ENCODE assay signal across 1 cellular context in the genomic region with DNA sequence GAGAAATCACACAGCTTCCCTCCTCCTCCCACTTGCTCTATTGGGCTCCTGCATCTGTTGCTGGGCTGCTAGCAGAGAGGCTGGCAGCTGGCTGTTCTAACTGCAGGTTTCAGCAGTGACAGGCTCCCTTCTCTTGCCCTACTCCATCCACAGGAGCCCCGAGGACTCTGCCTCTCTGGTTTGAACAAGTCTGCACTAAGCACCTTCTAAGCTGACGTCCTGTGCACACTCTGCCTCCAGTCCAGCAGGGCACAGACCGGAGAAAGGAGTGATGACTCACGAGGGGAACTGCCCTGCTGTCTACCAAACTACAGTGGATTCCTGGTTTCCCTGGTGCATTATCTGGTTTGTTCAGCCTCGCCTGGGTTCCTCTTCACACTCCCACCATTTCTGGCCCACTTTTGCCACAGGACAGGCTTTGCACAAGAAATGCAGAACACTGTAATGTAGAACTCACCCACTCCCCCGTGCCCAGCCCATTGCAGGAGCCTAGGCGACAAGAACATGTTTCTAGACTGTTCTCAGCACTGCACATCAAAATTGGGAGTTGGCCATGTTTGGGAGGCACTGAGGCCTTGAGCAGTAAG.
A peak's percentile ranks its signal among the peaks of the same experiment; 100 is the strongest.
TF ChIP-seq lines count a peak whose summit lies in the region.

No MANE protein-coding gene starts in this region.

TF ChIP-seq in K562, 482 proteins besides CTCF, POLR2A, EP300 and RAD21 (continued from another document and continues in another):
- TF ChIP-seq, protein P1, sequence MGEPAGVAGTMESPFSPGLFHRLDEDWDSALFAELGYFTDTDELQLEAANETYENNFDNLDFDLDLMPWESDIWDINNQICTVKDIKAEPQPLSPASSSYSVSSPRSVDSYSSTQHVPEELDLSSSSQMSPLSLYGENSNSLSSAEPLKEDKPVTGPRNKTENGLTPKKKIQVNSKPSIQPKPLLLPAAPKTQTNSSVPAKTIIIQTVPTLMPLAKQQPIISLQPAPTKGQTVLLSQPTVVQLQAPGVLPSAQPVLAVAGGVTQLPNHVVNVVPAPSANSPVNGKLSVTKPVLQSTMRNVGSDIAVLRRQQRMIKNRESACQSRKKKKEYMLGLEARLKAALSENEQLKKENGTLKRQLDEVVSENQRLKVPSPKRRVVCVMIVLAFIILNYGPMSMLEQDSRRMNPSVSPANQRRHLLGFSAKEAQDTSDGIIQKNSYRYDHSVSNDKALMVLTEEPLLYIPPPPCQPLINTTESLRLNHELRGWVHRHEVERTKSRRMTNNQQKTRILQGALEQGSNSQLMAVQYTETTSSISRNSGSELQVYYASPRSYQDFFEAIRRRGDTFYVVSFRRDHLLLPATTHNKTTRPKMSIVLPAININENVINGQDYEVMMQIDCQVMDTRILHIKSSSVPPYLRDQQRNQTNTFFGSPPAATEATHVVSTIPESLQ (CRISPR knock-in tag; IDR thresholded peaks at IDR 0.05): peak; percentile 77; the same call in 1 of the 2 replicates
- TF ChIP-seq GATAD2A (IDR thresholded peaks at IDR 0.05) (peak; percentile 68; the same call in 1 of the 2 replicates), ZZZ3 (IDR thresholded peaks at IDR 0.05) (no peak), JUND (IDR thresholded peaks at IDR 0.05; ENCODE audit: borderline replicate concordance, low read depth, low read length) (peak; percentile 95), JUND (tag; IDR thresholded peaks at IDR 0.05; ENCODE audit: borderline replicate concordance, low read depth, low read length) (peak; percentile 91; the same call in 2 of the 3 replicates), MYBL2 (IDR thresholded peaks at IDR 0.05; ENCODE audit: low read depth) (no peak), MYBL2 (CRISPR knock-in tag; IDR thresholded peaks at IDR 0.05; ENCODE audit: borderline replicate concordance) (no peak), SREBF2 (CRISPR knock-in tag; IDR thresholded peaks at IDR 0.05) (no peak), C11orf30 (IDR thresholded peaks at IDR 0.05; ENCODE audit: low read depth) (peak; percentile 38; the same call in 1 of the 2 replicates), CXXC5 (CRISPR knock-in tag; IDR thresholded peaks at IDR 0.05) (peak; percentile 26; the same call in 1 of the 2 replicates), ARID1B (IDR thresholded peaks at IDR 0.05) (peak; percentile 92), SMARCC2 (IDR thresholded peaks at IDR 0.05; ENCODE audit: low read depth) (peak; percentile 89), ERF (CRISPR knock-in tag; IDR thresholded peaks at IDR 0.05) (no peak), BMI1 (IDR thresholded peaks at IDR 0.05; ENCODE audit: low read length) (no peak), ZNF263 (CRISPR knock-in tag; IDR thresholded peaks at IDR 0.05; ENCODE audit: borderline replicate concordance) (peak; percentile 81), NFATC3 (IDR thresholded peaks at IDR 0.05) (no peak), TEAD4 (IDR thresholded peaks at IDR 0.05; ENCODE audit: low read length) (peak; percentile 56; the same call in 1 of the 2 replicates), TEAD4 (CRISPR knock-in tag; IDR thresholded peaks at IDR 0.05; ENCODE audit: borderline replicate concordance) (no peak), ZNF347 (CRISPR knock-in tag; IDR thresholded peaks at IDR 0.05; ENCODE audit: low read depth) (no peak), GATA2 (CRISPR knock-in tag; IDR thresholded peaks at IDR 0.05) (peak; percentile 36; the same call in 1 of the 2 replicates), ZSCAN29 (IDR thresholded peaks at IDR 0.05) (peak; percentile 60; the same call in 1 of the 2 replicates), CBFA2T3 (IDR thresholded peaks at IDR 0.05) (peak; percentile 87), TOE1 (IDR thresholded peaks at IDR 0.05; ENCODE audit: borderline replicate concordance) (0 out of 2 replicates have a peak, but pooled peaks have one; percentile 23), TOE1 (CRISPR knock-in tag; IDR thresholded peaks at IDR 0.05; ENCODE audit: borderline replicate concordance, low read depth) (no peak), FOXA3 (CRISPR knock-in tag; conservative IDR thresholded peaks at IDR 0.05 in 1 of 2, IDR thresholded peaks at IDR 0.05 in 1 of 2) (peak; percentile 61 to 85), TRIM28 (IDR thresholded peaks at IDR 0.05) (no peak), MTA2 (IDR thresholded peaks at IDR 0.05; ENCODE audit: low read depth) (peak; percentile 64)
- TF ChIP-seq, protein P2, sequence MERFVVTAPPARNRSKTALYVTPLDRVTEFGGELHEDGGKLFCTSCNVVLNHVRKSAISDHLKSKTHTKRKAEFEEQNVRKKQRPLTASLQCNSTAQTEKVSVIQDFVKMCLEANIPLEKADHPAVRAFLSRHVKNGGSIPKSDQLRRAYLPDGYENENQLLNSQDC (CRISPR knock-in tag; IDR thresholded peaks at IDR 0.05): no peak
- TF ChIP-seq, protein P3, sequence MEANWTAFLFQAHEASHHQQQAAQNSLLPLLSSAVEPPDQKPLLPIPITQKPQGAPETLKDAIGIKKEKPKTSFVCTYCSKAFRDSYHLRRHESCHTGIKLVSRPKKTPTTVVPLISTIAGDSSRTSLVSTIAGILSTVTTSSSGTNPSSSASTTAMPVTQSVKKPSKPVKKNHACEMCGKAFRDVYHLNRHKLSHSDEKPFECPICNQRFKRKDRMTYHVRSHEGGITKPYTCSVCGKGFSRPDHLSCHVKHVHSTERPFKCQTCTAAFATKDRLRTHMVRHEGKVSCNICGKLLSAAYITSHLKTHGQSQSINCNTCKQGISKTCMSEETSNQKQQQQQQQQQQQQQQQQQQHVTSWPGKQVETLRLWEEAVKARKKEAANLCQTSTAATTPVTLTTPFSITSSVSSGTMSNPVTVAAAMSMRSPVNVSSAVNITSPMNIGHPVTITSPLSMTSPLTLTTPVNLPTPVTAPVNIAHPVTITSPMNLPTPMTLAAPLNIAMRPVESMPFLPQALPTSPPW (CRISPR knock-in tag; IDR thresholded peaks at IDR 0.05): 0 out of 2 replicates have a peak, but pooled peaks have one; percentile 30
- TF ChIP-seq, protein P4, sequence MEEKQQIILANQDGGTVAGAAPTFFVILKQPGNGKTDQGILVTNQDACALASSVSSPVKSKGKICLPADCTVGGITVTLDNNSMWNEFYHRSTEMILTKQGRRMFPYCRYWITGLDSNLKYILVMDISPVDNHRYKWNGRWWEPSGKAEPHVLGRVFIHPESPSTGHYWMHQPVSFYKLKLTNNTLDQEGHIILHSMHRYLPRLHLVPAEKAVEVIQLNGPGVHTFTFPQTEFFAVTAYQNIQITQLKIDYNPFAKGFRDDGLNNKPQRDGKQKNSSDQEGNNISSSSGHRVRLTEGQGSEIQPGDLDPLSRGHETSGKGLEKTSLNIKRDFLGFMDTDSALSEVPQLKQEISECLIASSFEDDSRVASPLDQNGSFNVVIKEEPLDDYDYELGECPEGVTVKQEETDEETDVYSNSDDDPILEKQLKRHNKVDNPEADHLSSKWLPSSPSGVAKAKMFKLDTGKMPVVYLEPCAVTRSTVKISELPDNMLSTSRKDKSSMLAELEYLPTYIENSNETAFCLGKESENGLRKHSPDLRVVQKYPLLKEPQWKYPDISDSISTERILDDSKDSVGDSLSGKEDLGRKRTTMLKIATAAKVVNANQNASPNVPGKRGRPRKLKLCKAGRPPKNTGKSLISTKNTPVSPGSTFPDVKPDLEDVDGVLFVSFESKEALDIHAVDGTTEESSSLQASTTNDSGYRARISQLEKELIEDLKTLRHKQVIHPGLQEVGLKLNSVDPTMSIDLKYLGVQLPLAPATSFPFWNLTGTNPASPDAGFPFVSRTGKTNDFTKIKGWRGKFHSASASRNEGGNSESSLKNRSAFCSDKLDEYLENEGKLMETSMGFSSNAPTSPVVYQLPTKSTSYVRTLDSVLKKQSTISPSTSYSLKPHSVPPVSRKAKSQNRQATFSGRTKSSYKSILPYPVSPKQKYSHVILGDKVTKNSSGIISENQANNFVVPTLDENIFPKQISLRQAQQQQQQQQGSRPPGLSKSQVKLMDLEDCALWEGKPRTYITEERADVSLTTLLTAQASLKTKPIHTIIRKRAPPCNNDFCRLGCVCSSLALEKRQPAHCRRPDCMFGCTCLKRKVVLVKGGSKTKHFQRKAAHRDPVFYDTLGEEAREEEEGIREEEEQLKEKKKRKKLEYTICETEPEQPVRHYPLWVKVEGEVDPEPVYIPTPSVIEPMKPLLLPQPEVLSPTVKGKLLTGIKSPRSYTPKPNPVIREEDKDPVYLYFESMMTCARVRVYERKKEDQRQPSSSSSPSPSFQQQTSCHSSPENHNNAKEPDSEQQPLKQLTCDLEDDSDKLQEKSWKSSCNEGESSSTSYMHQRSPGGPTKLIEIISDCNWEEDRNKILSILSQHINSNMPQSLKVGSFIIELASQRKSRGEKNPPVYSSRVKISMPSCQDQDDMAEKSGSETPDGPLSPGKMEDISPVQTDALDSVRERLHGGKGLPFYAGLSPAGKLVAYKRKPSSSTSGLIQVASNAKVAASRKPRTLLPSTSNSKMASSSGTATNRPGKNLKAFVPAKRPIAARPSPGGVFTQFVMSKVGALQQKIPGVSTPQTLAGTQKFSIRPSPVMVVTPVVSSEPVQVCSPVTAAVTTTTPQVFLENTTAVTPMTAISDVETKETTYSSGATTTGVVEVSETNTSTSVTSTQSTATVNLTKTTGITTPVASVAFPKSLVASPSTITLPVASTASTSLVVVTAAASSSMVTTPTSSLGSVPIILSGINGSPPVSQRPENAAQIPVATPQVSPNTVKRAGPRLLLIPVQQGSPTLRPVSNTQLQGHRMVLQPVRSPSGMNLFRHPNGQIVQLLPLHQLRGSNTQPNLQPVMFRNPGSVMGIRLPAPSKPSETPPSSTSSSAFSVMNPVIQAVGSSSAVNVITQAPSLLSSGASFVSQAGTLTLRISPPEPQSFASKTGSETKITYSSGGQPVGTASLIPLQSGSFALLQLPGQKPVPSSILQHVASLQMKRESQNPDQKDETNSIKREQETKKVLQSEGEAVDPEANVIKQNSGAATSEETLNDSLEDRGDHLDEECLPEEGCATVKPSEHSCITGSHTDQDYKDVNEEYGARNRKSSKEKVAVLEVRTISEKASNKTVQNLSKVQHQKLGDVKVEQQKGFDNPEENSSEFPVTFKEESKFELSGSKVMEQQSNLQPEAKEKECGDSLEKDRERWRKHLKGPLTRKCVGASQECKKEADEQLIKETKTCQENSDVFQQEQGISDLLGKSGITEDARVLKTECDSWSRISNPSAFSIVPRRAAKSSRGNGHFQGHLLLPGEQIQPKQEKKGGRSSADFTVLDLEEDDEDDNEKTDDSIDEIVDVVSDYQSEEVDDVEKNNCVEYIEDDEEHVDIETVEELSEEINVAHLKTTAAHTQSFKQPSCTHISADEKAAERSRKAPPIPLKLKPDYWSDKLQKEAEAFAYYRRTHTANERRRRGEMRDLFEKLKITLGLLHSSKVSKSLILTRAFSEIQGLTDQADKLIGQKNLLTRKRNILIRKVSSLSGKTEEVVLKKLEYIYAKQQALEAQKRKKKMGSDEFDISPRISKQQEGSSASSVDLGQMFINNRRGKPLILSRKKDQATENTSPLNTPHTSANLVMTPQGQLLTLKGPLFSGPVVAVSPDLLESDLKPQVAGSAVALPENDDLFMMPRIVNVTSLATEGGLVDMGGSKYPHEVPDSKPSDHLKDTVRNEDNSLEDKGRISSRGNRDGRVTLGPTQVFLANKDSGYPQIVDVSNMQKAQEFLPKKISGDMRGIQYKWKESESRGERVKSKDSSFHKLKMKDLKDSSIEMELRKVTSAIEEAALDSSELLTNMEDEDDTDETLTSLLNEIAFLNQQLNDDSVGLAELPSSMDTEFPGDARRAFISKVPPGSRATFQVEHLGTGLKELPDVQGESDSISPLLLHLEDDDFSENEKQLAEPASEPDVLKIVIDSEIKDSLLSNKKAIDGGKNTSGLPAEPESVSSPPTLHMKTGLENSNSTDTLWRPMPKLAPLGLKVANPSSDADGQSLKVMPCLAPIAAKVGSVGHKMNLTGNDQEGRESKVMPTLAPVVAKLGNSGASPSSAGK (IDR thresholded peaks at IDR 0.05): peak; percentile 29; the same call in 1 of the 2 replicates
- TF ChIP-seq, protein P5, sequence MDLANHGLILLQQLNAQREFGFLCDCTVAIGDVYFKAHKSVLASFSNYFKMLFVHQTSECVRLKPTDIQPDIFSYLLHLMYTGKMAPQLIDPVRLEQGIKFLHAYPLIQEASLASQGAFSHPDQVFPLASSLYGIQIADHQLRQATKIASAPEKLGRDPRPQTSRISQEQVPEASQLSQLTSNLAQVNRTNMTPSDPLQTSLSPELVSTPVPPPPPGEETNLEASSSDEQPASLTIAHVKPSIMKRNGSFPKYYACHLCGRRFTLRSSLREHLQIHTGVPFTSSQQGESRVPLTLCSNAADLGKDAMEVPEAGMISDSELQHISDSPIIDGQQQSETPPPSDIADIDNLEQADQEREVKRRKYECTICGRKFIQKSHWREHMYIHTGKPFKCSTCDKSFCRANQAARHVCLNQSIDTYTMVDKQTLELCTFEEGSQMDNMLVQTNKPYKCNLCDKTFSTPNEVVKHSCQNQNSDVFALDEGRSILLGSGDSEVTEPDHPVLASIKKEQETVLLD (IDR thresholded peaks at IDR 0.05): peak; percentile 73
- TF ChIP-seq, protein P6, sequence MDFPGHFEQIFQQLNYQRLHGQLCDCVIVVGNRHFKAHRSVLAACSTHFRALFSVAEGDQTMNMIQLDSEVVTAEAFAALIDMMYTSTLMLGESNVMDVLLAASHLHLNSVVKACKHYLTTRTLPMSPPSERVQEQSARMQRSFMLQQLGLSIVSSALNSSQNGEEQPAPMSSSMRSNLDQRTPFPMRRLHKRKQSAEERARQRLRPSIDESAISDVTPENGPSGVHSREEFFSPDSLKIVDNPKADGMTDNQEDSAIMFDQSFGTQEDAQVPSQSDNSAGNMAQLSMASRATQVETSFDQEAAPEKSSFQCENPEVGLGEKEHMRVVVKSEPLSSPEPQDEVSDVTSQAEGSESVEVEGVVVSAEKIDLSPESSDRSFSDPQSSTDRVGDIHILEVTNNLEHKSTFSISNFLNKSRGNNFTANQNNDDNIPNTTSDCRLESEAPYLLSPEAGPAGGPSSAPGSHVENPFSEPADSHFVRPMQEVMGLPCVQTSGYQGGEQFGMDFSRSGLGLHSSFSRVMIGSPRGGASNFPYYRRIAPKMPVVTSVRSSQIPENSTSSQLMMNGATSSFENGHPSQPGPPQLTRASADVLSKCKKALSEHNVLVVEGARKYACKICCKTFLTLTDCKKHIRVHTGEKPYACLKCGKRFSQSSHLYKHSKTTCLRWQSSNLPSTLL (IDR thresholded peaks at IDR 0.05): no peak
- TF ChIP-seq, protein P7, sequence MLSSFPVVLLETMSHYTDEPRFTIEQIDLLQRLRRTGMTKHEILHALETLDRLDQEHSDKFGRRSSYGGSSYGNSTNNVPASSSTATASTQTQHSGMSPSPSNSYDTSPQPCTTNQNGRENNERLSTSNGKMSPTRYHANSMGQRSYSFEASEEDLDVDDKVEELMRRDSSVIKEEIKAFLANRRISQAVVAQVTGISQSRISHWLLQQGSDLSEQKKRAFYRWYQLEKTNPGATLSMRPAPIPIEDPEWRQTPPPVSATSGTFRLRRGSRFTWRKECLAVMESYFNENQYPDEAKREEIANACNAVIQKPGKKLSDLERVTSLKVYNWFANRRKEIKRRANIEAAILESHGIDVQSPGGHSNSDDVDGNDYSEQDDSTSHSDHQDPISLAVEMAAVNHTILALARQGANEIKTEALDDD (IDR thresholded peaks at IDR 0.05): peak; percentile 53; the same call in 1 of the 2 replicates
- TF ChIP-seq, protein P8, sequence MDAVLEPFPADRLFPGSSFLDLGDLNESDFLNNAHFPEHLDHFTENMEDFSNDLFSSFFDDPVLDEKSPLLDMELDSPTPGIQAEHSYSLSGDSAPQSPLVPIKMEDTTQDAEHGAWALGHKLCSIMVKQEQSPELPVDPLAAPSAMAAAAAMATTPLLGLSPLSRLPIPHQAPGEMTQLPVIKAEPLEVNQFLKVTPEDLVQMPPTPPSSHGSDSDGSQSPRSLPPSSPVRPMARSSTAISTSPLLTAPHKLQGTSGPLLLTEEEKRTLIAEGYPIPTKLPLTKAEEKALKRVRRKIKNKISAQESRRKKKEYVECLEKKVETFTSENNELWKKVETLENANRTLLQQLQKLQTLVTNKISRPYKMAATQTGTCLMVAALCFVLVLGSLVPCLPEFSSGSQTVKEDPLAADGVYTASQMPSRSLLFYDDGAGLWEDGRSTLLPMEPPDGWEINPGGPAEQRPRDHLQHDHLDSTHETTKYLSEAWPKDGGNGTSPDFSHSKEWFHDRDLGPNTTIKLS (IDR thresholded peaks at IDR 0.05; ENCODE audit: borderline replicate concordance, low read depth): peak; percentile 20; the same call in 1 of the 2 replicates
